ENCODE assay signal across 8 cellular contexts in genomic region chr6:7051780-7052440, GRCh38. TPM values are rescaled to one million over a fixed set of nuclear protein-coding genes. Genes with fewer than 3 reads are reported as not detected.
DNase-seq lines count a peak whose midpoint lies in the region; ATAC-seq, FAIRE-seq and TF ChIP-seq lines count a peak whose summit lies in the region.

No MANE protein-coding gene starts in this region.

- H3K36me3 ChIP-seq in breast epithelium (no peaks in the 10 kb centered on the region), kidney (ENCODE audit: control insufficient read depth in 1 of 2, insufficient read depth in 2 of 2, low read length in 2 of 2) (no peaks in the 10 kb centered on the region)

- no peaks in the 10 kb centered on the region for H3K27me3 ChIP-seq in breast epithelium

- no peak overlapping the region for H3K27ac Mint-ChIP-seq in T-helper 17 cell

- TF ChIP-seq CTCF in breast epithelium (IDR thresholded peaks at IDR 0.05): no peak
- TF ChIP-seq CTCF in kidney (IDR thresholded peaks at IDR 0.05; ENCODE audit: borderline replicate concordance, extremely low read depth, insufficient read depth): no peak

- no peaks in the 10 kb centered on the region for H3K4me1 ChIP-seq in breast epithelium
- H3K4me1 ChIP-seq in kidney (ENCODE audit: control insufficient read depth in 1 of 2, insufficient read depth in 1 of 2, low read depth in 1 of 2, low read length in 2 of 2): no peaks in the 10 kb centered on the region

- peaks cover 6% of the 10 kb centered on the region for H3K4me1 Mint-ChIP-seq in T-helper 17 cell

- H3K36me3 Mint-ChIP-seq in T-helper 17 cell (ENCODE audit: low read depth): no peaks in the 10 kb centered on the region

- intact Hi-C loops in breast epithelium (cut with DNase I; ENCODE audit: low total_unique reads) (no loop called here), kidney (cut with DNase I) (no loop called here)

- H3K27me3 Mint-ChIP-seq in T-helper 17 cell: no peaks in the 10 kb centered on the region

- no peak for FAIRE-seq in kidney (lab: Jason Lieb, UNC)

- H3K9me3 ChIP-seq in T-helper 17 cell (ENCODE audit: control insufficient read depth, low read length, poor library complexity, severe bottlenecking) (no peaks in the 10 kb centered on the region), breast epithelium (no peaks in the 10 kb centered on the region), kidney (ENCODE audit: control insufficient read depth in 1 of 2, low read length in 2 of 2) (no peaks in the 10 kb centered on the region)

- no peak for TF ChIP-seq POLR2A in breast epithelium (IDR thresholded peaks at IDR 0.05)

- H3K27ac ChIP-seq in breast epithelium (peak overlapping the region; percentile 83 to 86), kidney (ENCODE audit: low read depth in 2 of 2, low read length in 2 of 2) (peak overlapping the region; percentile 52 to 63)

- ATAC-seq in T-helper 17 cell: peak; percentile 82

- peak overlapping the region; percentile 81 for H3K4me3 Mint-ChIP-seq in T-helper 17 cell

- peak overlapping the region in 1 of 2 donors; percentile 51 for H3K9ac ChIP-seq in kidney (ENCODE audit: low read length in 2 of 2)

- H3K4me3 ChIP-seq in breast epithelium: peak overlapping the region; percentile 46 to 74 (median 66)
- H3K4me3 ChIP-seq in kidney (ENCODE audit: low read length in 2 of 2): peak overlapping the region; percentile 47 to 51

- DNase-seq in SKM-1 treated with dmso at 0.1 percent for 144 hours (lab: John Stamatoyannopoulos, UW; ENCODE audit: unreplicated experiment) (peak; percentile 25), SKM-1 (lab: John Stamatoyannopoulos, UW; ENCODE audit: unreplicated experiment) (no peak), HT-29 (ENCODE audit: low spot score) (peak; percentile 22), T-helper 17 cell (peak; percentile 17 to 42 (median 25)), breast epithelium (ENCODE audit: low spot score in 2 of 2) (peak in 1 of 2 donors; percentile 58), kidney (peak; percentile 87), NCI-H1436 (lab: John Stamatoyannopoulos, UW) (no peak)
- peak; percentile 61 for DNase-seq in stimulated activated CD4-positive, alpha-beta T cell treated with anti-CD3 and anti-CD28 coated beads, Interleukin-4, amount 100 ng/mL, for 1 hour

RNA-seq across cellular contexts. Expression of gene RREB1, which starts 55.9 kb away (rescaled TPM):
- total RNA-seq in HT-29 (2014; rRNA removed; shearing (Covaris generic)): 21.6 and 23.9 TPM in 2 replicates
- total RNA-seq in T-helper 17 cell (10 to 100 TPM; 34.7 to 48.1 TPM), breast epithelium (10 to 100 TPM; 36.0 to 39.8 (median 39.7) TPM), kidney (56.5 TPM)
- polyA plus RNA-seq in kidney (ENCODE audit: insufficient read depth, low read depth, low replicate concordance): 5.9 TPM

Comparison
In these comparisons a context has a peak if more than half of its experiments do, and no peak if none do; other contexts are left out.
1. DNase-seq: peak in SKM-1 treated with dmso at 0.1 percent for 144 hours (single experiment), HT-29 (single experiment), T-helper 17 cell (3 of 3), kidney (single experiment) and stimulated activated CD4-positive, alpha-beta T cell treated with anti-CD3 and anti-CD28 coated beads, Interleukin-4, amount 100 ng/mL, for 1 hour (single experiment); none in SKM-1 (single experiment) and NCI-H1436 (single experiment).